In the genomic region with DNA sequence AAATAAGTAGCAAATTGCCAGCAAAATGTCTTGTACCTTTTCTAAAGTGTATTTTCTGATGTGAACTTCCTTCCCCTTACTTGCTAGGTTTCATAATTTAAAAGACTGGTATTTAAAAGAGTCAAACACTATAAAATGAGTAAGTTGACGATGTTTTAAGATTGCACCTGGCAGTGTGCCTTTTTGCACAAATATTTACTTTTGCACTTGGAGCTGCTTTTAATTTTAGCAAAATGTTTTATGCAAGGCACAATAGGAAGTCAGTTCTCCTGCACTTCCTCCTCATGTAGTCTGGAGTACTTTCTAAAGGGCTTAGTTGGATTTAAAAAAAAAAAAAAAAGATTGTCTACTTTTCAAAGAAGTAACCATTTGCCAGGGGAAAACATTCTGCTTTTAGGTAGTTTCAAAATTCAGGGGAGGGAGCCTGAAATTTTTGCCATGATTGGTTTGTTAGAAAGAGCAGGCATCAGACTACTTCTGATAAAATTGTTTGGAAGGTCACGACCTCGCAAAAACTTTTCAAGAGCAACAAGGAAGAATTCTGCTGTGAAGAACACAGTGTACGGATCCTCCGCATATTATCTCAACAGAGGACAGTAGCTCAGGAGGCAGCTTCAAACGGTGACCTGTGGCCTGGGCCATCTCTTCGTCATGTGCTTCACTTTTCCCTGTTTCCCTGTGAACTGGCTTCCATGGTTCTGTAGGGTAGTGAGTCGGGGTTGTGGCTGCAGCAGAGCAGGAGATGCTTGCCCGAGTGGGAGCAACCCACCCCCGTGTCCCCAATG, we compare ENCODE assay signal across 1 cellular context.
TF ChIP-seq lines count a peak whose summit lies in the region.

No MANE protein-coding gene starts in this region.

TF ChIP-seq in HepG2, 621 proteins besides CTCF, POLR2A, EP300 and RAD21 (continued from another document):
- TF ChIP-seq AKNA (CRISPR knock-in tag; IDR thresholded peaks at IDR 0.05; ENCODE audit: borderline replicate concordance), result no peak
- TF ChIP-seq ZNF256 (CRISPR knock-in tag; conservative IDR thresholded peaks at IDR 0.05), result no peak
